11 cellular contexts compared by ENCODE assay signal in the genomic region with DNA sequence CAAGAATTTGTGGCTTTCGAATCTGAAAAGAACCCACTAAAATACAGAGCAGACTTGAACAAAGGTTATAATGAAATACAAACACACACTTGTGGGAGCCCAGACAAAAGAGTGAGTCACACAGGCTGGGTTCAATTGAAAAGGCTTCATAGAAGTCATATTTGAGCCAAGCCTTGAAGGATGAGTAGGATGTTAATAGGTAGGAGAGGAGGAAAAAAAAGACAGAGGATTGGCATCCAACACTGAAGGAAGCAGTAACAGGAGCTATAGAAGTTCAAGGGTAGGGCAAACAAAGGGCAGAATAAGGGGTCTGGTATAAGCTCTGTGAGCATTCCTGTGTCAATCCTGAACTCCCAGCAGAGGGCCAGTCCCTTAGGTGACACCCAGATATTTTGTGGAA.
DNase-seq lines count a peak whose midpoint lies in the region; ATAC-seq and TF ChIP-seq lines count a peak whose summit lies in the region.
"Had no signal": no experiment of that assay in that cellular context is flagged by ENCODE, and none has a peak within 500 bp of the region (broad histone marks: within the 10 kb centered on the region; RNA-seq: fewer than 3 reads in every experiment).

No MANE protein-coding gene starts in this region.

- H3K36me3 Mint-ChIP-seq in HFFc6 (ENCODE audit: low read depth) = no peaks in the 10 kb centered on the region
- peaks cover 48% of the 10 kb centered on the region for H3K36me3 Mint-ChIP-seq in activated CD8-positive, alpha-beta T cell treated with anti-CD3 and anti-CD28 coated beads for 36 hours (ENCODE audit: low read depth)

- peak overlapping the region; percentile 42 for H3K27ac Mint-ChIP-seq in HFFc6
- peak overlapping the region; percentile 79 for H3K27ac Mint-ChIP-seq in activated CD8-positive, alpha-beta T cell treated with anti-CD3 and anti-CD28 coated beads for 36 hours

- H3K4me3 ChIP-seq in AG09309 (ENCODE audit: control insufficient read depth, low read depth, low read length) (no peak overlapping the region), Peyer's patch (no peak overlapping the region)
- H3K4me3 ChIP-seq: heart right ventricle had no signal

- peaks cover 37% of the 10 kb centered on the region for H3K4me1 Mint-ChIP-seq in HFFc6 (ENCODE audit: low read depth)
- peaks cover 73% of the 10 kb centered on the region for H3K4me1 Mint-ChIP-seq in activated CD8-positive, alpha-beta T cell treated with anti-CD3 and anti-CD28 coated beads for 36 hours (ENCODE audit: low read depth)

- no peaks in the 10 kb centered on the region for H3K9me3 ChIP-seq in Peyer's patch
- H3K9me3 ChIP-seq: heart right ventricle had no signal

- DNase-seq in AG09309 (ENCODE audit: low read depth) = peak; percentile 59
- DNase-seq in HFFc6 = peak; percentile 52
- DNase-seq in activated CD8-positive, alpha-beta T cell treated with anti-CD3 and anti-CD28 coated beads for 36 hours = no peak
- peak; percentile 90 for DNase-seq in iris pigment epithelial cell (ENCODE audit: low read depth)
- no peak for DNase-seq in Peyer's patch
- no peak for DNase-seq in NCI-H187 treated with DMSO at 0.1 percent for 48 hours (lab: John Stamatoyannopoulos, UW)
- no peak for DNase-seq in NCI-H510A treated with DMSO at 0.1 percent for 48 hours (lab: John Stamatoyannopoulos, UW)
- DNase-seq: heart right ventricle, NCI-H2081 treated with DMSO at 0.1 percent for 48 hours had no signal

- no peaks in the 10 kb centered on the region for H3K27me3 ChIP-seq in Peyer's patch
- H3K27me3 ChIP-seq: heart right ventricle had no signal

- no peaks in the 10 kb centered on the region for H3K9me3 Mint-ChIP-seq in HFFc6
- no peaks in the 10 kb centered on the region for H3K9me3 Mint-ChIP-seq in activated CD8-positive, alpha-beta T cell treated with anti-CD3 and anti-CD28 coated beads for 36 hours

- POLR2A ChIA-PET in activated CD8-positive, alpha-beta T cell treated with anti-CD3 and anti-CD28 coated beads for 36 hours (lab: Charles Lee) = interaction anchor here (0.5 to 1.5 kb wide), 3 partner anchors 14 to 299 kb away, joined by 3 read pairs; no protein-coding TSS in a partner anchor

- no peaks in the 10 kb centered on the region for H3K36me3 ChIP-seq in Peyer's patch
- H3K36me3 ChIP-seq: heart right ventricle had no signal

- intact Hi-C loops in activated CD8-positive, alpha-beta T cell treated with anti-CD3 and anti-CD28 coated beads for 36 hours (cut with micrococcal nuclease) = no loop called here

- H3K4me1 ChIP-seq in Peyer's patch = peaks cover 0 to 7% (median 0%) of the 10 kb centered on the region in 4 donors

- H3K4me3 Mint-ChIP-seq in HFFc6 = no peak overlapping the region
- H3K4me3 Mint-ChIP-seq in activated CD8-positive, alpha-beta T cell treated with anti-CD3 and anti-CD28 coated beads for 36 hours = no peak overlapping the region

- peak; percentile 31 for ATAC-seq in activated CD8-positive, alpha-beta T cell treated with anti-CD3 and anti-CD28 coated beads for 36 hours
- no peak for ATAC-seq in GM19023 (IDR thresholded peaks at IDR 0.05; ENCODE audit: unreplicated experiment)
- ATAC-seq: HCT116 had no signal

- no peak for TF ChIP-seq CTCF in AG09309 (IDR thresholded peaks at IDR 0.05; ENCODE audit: control insufficient read depth, insufficient read depth, low read depth, low read length, missing control alignments)
- no peak for TF ChIP-seq CTCF in HFFc6 (IDR thresholded peaks at IDR 0.05)
- TF ChIP-seq CTCF in activated CD8-positive, alpha-beta T cell treated with anti-CD3 and anti-CD28 coated beads for 36 hours (IDR thresholded peaks at IDR 0.05) = no peak
- peak in 1 of 6 experiments; percentile 3 for TF ChIP-seq CTCF in Peyer's patch (IDR thresholded peaks at IDR 0.05)

- CTCF ChIA-PET in activated CD8-positive, alpha-beta T cell treated with anti-CD3 and anti-CD28 coated beads for 36 hours (lab: Charles Lee) = interaction anchor here (0.6 to 1.0 kb wide), 4 partner anchors 11 to 327 kb away, joined by 3 read pairs; no protein-coding TSS in a partner anchor

- no peaks in the 10 kb centered on the region for H3K27me3 Mint-ChIP-seq in HFFc6 (ENCODE audit: insufficient read depth)
- H3K27me3 Mint-ChIP-seq in activated CD8-positive, alpha-beta T cell treated with anti-CD3 and anti-CD28 coated beads for 36 hours = no peaks in the 10 kb centered on the region

- H3K27ac ChIP-seq in Peyer's patch = peak overlapping the region in 1 of 4 donors; percentile 23

- TF ChIP-seq POLR2A in Peyer's patch (IDR thresholded peaks at IDR 0.05) = no peak

Comparison
In these comparisons a context has a peak if more than half of its experiments do, and no peak if none do; other contexts are left out.
1. DNase-seq: peak in AG09309 (single experiment), HFFc6 (single experiment) and iris pigment epithelial cell (single experiment); none in activated CD8-positive, alpha-beta T cell treated with anti-CD3 and anti-CD28 coated beads for 36 hours (single experiment), Peyer's patch (0 of 3), NCI-H187 treated with DMSO at 0.1 percent for 48 hours (single experiment) and NCI-H510A treated with DMSO at 0.1 percent for 48 hours (single experiment).